Comparison of ENCODE assay signal across 1 cellular context in the genomic region with DNA sequence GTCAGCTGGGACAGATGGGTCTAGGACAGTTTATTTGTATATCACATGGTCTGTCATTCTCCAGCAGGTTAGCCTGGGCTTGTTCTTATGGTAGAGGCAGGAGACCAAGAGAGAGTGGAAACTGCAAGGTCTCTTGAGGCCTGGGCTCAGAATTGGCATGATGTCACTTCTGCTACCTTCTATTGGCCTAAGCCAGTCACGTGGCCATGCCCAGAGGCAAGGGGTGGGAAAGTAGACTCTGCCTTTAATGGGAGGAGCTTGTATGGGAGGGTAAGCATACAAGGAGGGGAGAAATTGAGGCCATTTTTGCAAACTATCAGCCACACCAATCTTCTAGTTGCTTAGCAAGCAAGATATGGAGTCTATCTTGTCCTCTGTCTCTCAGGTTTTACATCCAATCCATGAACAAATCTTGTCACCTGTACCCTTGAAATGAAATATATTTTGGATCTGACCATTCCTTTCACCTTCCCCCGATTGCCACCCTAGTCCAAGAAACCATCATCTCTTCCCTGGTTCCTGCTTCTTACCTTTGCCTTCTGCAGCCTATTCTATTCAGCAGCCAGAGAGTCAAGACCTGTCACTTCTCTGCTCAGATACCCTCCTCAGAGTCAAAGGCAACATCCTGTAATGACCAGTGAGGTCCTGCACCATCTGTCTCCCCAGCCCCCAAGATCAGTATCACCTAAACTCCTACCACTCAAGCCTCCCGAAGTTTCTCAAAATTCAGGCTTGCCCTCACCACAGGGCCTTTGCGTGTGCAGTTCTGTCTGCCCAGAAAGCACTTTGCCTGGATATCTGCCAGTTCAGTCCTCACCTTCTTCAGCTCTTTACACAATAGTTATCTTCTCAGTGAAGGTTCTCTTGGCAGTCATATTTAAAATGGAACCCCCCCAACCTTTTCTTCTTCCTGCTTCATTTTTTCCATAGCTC.
TF ChIP-seq lines count a peak whose summit lies in the region.

No MANE protein-coding gene starts in this region.

TF ChIP-seq in GM23338, 12 proteins besides CTCF, POLR2A, EP300 and RAD21 (continued from another document):
- TF ChIP-seq, protein P1, sequence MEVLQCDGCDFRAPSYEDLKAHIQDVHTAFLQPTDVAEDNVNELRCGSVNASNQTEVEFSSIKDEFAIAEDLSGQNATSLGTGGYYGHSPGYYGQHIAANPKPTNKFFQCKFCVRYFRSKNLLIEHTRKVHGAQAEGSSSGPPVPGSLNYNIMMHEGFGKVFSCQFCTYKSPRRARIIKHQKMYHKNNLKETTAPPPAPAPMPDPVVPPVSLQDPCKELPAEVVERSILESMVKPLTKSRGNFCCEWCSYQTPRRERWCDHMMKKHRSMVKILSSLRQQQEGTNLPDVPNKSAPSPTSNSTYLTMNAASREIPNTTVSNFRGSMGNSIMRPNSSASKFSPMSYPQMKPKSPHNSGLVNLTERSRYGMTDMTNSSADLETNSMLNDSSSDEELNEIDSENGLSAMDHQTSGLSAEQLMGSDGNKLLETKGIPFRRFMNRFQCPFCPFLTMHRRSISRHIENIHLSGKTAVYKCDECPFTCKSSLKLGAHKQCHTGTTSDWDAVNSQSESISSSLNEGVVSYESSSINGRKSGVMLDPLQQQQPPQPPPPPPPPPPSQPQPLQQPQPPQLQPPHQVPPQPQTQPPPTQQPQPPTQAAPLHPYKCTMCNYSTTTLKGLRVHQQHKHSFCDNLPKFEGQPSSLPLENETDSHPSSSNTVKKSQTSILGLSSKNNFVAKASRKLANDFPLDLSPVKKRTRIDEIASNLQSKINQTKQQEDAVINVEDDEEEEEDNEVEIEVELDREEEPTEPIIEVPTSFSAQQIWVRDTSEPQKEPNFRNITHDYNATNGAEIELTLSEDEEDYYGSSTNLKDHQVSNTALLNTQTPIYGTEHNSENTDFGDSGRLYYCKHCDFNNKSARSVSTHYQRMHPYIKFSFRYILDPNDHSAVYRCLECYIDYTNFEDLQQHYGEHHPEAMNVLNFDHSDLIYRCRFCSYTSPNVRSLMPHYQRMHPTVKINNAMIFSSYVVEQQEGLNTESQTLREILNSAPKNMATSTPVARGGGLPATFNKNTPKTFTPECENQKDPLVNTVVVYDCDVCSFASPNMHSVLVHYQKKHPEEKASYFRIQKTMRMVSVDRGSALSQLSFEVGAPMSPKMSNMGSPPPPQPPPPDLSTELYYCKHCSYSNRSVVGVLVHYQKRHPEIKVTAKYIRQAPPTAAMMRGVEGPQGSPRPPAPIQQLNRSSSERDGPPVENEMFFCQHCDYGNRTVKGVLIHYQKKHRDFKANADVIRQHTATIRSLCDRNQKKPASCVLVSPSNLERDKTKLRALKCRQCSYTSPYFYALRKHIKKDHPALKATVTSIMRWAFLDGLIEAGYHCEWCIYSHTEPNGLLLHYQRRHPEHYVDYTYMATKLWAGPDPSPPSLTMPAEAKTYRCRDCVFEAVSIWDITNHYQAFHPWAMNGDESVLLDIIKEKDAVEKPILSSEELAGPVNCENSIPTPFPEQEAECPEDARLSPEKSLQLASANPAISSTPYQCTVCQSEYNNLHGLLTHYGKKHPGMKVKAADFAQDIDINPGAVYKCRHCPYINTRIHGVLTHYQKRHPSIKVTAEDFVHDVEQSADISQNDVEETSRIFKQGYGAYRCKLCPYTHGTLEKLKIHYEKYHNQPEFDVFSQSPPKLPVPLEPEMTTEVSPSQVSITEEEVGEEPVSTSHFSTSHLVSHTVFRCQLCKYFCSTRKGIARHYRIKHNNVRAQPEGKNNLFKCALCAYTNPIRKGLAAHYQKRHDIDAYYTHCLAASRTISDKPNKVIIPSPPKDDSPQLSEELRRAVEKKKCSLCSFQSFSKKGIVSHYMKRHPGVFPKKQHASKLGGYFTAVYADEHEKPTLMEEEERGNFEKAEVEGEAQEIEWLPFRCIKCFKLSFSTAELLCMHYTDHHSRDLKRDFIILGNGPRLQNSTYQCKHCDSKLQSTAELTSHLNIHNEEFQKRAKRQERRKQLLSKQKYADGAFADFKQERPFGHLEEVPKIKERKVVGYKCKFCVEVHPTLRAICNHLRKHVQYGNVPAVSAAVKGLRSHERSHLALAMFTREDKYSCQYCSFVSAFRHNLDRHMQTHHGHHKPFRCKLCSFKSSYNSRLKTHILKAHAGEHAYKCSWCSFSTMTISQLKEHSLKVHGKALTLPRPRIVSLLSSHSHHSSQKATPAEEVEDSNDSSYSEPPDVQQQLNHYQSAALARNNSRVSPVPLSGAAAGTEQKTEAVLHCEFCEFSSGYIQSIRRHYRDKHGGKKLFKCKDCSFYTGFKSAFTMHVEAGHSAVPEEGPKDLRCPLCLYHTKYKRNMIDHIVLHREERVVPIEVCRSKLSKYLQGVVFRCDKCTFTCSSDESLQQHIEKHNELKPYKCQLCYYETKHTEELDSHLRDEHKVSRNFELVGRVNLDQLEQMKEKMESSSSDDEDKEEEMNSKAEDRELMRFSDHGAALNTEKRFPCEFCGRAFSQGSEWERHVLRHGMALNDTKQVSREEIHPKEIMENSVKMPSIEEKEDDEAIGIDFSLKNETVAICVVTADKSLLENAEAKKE (CRISPR knock-in tag; IDR thresholded peaks at IDR 0.05) = no peak
